Comparison of ENCODE assay signal across 10 cellular contexts in the genomic region with DNA sequence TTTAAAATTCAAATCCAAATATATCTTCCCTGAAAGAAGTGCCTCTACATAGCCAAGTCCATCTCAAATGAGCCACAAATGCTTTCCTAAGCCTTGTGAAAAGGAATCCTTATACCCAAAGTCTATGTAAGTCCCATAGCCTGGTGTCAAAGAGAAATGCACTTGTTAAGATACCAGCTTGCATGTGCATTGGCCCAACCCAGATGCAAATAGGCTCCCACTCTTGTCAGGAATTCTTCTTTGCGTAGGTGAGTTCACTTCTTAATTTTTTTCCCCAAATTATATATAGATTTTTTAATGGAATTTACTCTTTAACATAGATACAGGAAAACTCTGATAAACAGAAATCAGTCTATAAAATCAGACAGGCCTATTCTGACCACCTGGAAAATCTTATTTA.
"Had no signal": no experiment of that assay in that cellular context is flagged by ENCODE, and none has a peak within 500 bp of the region (broad histone marks: within the 10 kb centered on the region; RNA-seq: fewer than 3 reads in every experiment).

No MANE protein-coding gene starts in this region.

- DNase-seq: GM23248, GOT3, H7, HFFc6, IMR-90 had no signal

- H3K36me3 ChIP-seq: HAP-1 had no signal

- H3K4me3 ChIP-seq: GM23248, HAP-1, K562 had no signal

- ATAC-seq: HCT116, HepG2, K562 had no signal

- H3K4me1 ChIP-seq: HAP-1 had no signal

- H3K27ac ChIP-seq: GM23248, HL-60 had no signal

- H3K4me3 Mint-ChIP-seq: HFFc6 had no signal

- H3K9me3 Mint-ChIP-seq: HFFc6 had no signal

- H3K27ac Mint-ChIP-seq: HFFc6 had no signal

- H3K9me3 ChIP-seq: HAP-1 had no signal
